In genomic region chr9:22731786-22732185, GRCh38 we compare ENCODE assay signal across 24 cellular contexts.
"Had no signal": no experiment of that assay in that cellular context is flagged by ENCODE, and none has a peak within 500 bp of the region (broad histone marks: within the 10 kb centered on the region; RNA-seq: fewer than 3 reads in every experiment).

No MANE protein-coding gene starts in this region.

- H3K27me3 Mint-ChIP-seq: naive thymus-derived CD8-positive, alpha-beta T cell; stimulated activated naive CD8-positive, alpha-beta T cell treated with anti-CD3 and anti-CD28 coated beads, Interleukin-15, Interleukin-2, amounts not matched to agents 100 ng/mL and 50 ng/mL, for 24 hours; type B pancreatic cell had no signal

- H3K4me1 ChIP-seq: left ventricle myocardium inferior, pancreas, prostate gland, tibial nerve, uterus had no signal

- FAIRE-seq: pancreas had no signal

- ATAC-seq: naive thymus-derived CD8-positive, alpha-beta T cell; pancreas; right cardiac atrium; sciatic nerve; stimulated activated effector memory CD8-positive, alpha-beta T cell treated with anti-CD3 and anti-CD28 coated beads, Interleukin-12 subunit alpha, Interleukin-12 subunit beta, amount 100 ng/mL, for 72 hours had no signal

- H3K9me3 ChIP-seq: pancreas, prostate gland, uterus had no signal

- H3K9me3 Mint-ChIP-seq: type B pancreatic cell had no signal

- H3K36me3 ChIP-seq: left ventricle myocardium inferior, pancreas, prostate gland, tibial nerve, uterus had no signal

- H3K36me3 Mint-ChIP-seq: stimulated activated effector memory CD8-positive, alpha-beta T cell treated with anti-CD3 and anti-CD28 coated beads, Interleukin-12 subunit alpha, Interleukin-12 subunit beta, amount 100 ng/mL, for 72 hours; type B pancreatic cell had no signal

- H3K27me3 ChIP-seq: pancreas, tibial nerve, uterus had no signal

- H3K4me3 ChIP-seq: left ventricle myocardium inferior, lung, pancreas, prostate gland, skin epidermis, tibial nerve, uterus had no signal

- H3K27ac Mint-ChIP-seq: naive thymus-derived CD8-positive, alpha-beta T cell; nephron; stimulated activated effector memory CD8-positive, alpha-beta T cell treated with anti-CD3 and anti-CD28 coated beads, Interleukin-12 subunit alpha, Interleukin-12 subunit beta, amount 100 ng/mL, for 72 hours; stimulated activated naive CD8-positive, alpha-beta T cell treated with anti-CD3 and anti-CD28 coated beads, Interleukin-15, Interleukin-2, amounts not matched to agents 100 ng/mL and 50 ng/mL, for 24 hours; type B pancreatic cell had no signal

- H3K4me1 Mint-ChIP-seq: naive thymus-derived CD8-positive, alpha-beta T cell; nephron; neural crest cell; stimulated activated effector memory CD8-positive, alpha-beta T cell treated with anti-CD3 and anti-CD28 coated beads, Interleukin-12 subunit alpha, Interleukin-12 subunit beta, amount 100 ng/mL, for 72 hours had no signal

- H3K4me3 Mint-ChIP-seq: naive thymus-derived CD8-positive, alpha-beta T cell; nephron; neural crest cell; stimulated activated effector memory CD8-positive, alpha-beta T cell treated with anti-CD3 and anti-CD28 coated beads, Interleukin-12 subunit alpha, Interleukin-12 subunit beta, amount 100 ng/mL, for 72 hours; stimulated activated naive CD8-positive, alpha-beta T cell treated with anti-CD3 and anti-CD28 coated beads, Interleukin-15, Interleukin-2, amounts not matched to agents 100 ng/mL and 50 ng/mL, for 24 hours; type B pancreatic cell had no signal

- DNase-seq: islet precursor cell; left ventricle myocardium inferior; naive thymus-derived CD8-positive, alpha-beta T cell; nucleus accumbens; pancreas; posterior cingulate gyrus; retina; right cardiac atrium; stimulated activated CD4-positive, alpha-beta T cell treated with anti-CD3 and anti-CD28 coated beads, Interleukin-12 subunit alpha, Interleukin-12 subunit beta, amount 100 ng/mL, for 4 hours; stimulated activated CD4-positive, alpha-beta T cell treated with anti-CD3 and anti-CD28 coated beads, Interleukin-15, amount 100 ng/mL, for 24 hours; stimulated activated CD4-positive, alpha-beta T cell treated with anti-CD3 and anti-CD28 coated beads, Interleukin-4, amount 100 ng/mL, for 24 hours; stimulated activated naive CD4-positive, alpha-beta T cell; substantia nigra; uterus had no signal

- H3K27ac ChIP-seq: left ventricle myocardium inferior, pancreas, prostate gland, skin epidermis, tibial nerve, uterus had no signal
